In the genomic region with DNA sequence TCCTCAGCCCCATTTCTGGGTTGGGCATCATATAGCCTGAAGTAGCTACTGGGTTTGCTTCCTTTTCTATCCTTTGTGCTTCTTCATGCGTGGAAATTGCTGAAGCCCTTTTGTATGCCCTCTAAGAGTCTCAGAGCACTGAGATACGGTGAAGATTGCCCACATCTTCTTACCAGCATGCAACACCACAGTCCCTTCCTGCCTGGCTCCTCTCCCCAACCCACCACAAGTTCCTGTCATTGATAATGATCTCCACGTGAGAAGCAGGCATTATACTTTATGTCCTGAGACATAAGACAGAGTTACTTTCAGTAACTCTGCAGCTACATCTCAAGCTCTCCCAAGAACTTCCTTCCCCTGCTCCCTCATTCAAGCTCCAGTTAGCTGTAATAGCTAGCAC, we compare ENCODE assay signal across 28 cellular contexts. TPM values are rescaled to one million over a fixed set of nuclear protein-coding genes. Genes with fewer than 3 reads are reported as not detected.
DNase-seq lines count a peak whose midpoint lies in the region; ATAC-seq and TF ChIP-seq lines count a peak whose summit lies in the region.
"Had no signal": no experiment of that assay in that cellular context is flagged by ENCODE, and none has a peak within 500 bp of the region (broad histone marks: within the 10 kb centered on the region; RNA-seq: fewer than 3 reads in every experiment).

No MANE protein-coding gene starts in this region.

- H3K36me3 ChIP-seq in BLaER1 treated with 17β-estradiol and CSF1 and Interleukin-3, amounts not matched to agents 10 nM and 100 nM: no peaks in the 10 kb centered on the region
- H3K36me3 ChIP-seq in SJSA1 (no peaks in the 10 kb centered on the region), gastroesophageal sphincter (no peaks in the 10 kb centered on the region)
- H3K36me3 ChIP-seq: SJCRH30, tibial nerve had no signal

- peak overlapping the region in 10 of 11 experiments; percentile 3 to 54 (median 26); a peak in 11 of 22 replicates for H3K4me2 ChIP-seq in BLaER1 treated with 17β-estradiol and CSF1 and Interleukin-3, amounts not matched to agents 10 nM and 100 nM
- H3K4me2 ChIP-seq: GM23338 had no signal

- TF ChIP-seq POLR2A in gastroesophageal sphincter (IDR thresholded peaks at IDR 0.05): no peak

- H3K9me3 ChIP-seq in BLaER1 treated with 17β-estradiol and CSF1 and Interleukin-3, amounts not matched to agents 10 nM and 100 nM (replicated peaks in 1 of 11): peaks cover 15 to 22% (median 20%) of the 10 kb centered on the region in 11 experiments; a peak in 20 of 22 replicates
- H3K9me3 ChIP-seq in SJSA1 (replicated peaks) (no peaks in the 10 kb centered on the region; the same call in 1 of the 2 replicates), gastroesophageal sphincter (peaks cover 0 to 1% (median 0%) of the 10 kb centered on the region in 3 donors)
- H3K9me3 ChIP-seq: SJCRH30 had no signal

- TF ChIP-seq EP300 in gastroesophageal sphincter (IDR thresholded peaks at IDR 0.05): no peak

- H3K4me3 ChIP-seq in BLaER1 treated with 17β-estradiol and CSF1 and Interleukin-3, amounts not matched to agents 10 nM and 100 nM: no peak overlapping the region
- H3K4me3 ChIP-seq in SJSA1: no peak overlapping the region
- H3K4me3 ChIP-seq in gastroesophageal sphincter: no peak overlapping the region
- H3K4me3 ChIP-seq: GM23338, SJCRH30, tibial nerve had no signal

- no peaks in the 10 kb centered on the region for H4K20me1 ChIP-seq in BLaER1 treated with 17β-estradiol and CSF1 and Interleukin-3, amounts not matched to agents 10 nM and 100 nM

- no peaks in the 10 kb centered on the region for H3K27me3 ChIP-seq in BLaER1 treated with 17β-estradiol and CSF1 and Interleukin-3, amounts not matched to agents 10 nM and 100 nM
- H3K27me3 ChIP-seq in SJSA1 (replicated peaks) (no peaks in the 10 kb centered on the region), gastroesophageal sphincter (no peaks in the 10 kb centered on the region)
- H3K27me3 ChIP-seq: tibial nerve had no signal

- 66 to 87% methylated on average over 2 to 3 of the region's 3 CpGs for WGBS in gastroesophageal sphincter (ENCODE audit: low coverage in 1 of 2), 2 donors

- no peak overlapping the region for H3K27ac ChIP-seq in BLaER1 treated with 17β-estradiol and CSF1 and Interleukin-3, amounts not matched to agents 10 nM and 100 nM
- H3K27ac ChIP-seq in SJSA1: peak overlapping the region; percentile 50
- H3K27ac ChIP-seq in gastroesophageal sphincter: no peak overlapping the region
- H3K27ac ChIP-seq: SJCRH30, tibial nerve had no signal

- no peak overlapping the region for H3K9ac ChIP-seq in BLaER1 treated with 17β-estradiol and CSF1 and Interleukin-3, amounts not matched to agents 10 nM and 100 nM

- TF ChIP-seq CTCF in HFFc6 (IDR thresholded peaks at IDR 0.05): no peak
- TF ChIP-seq CTCF in gastroesophageal sphincter (IDR thresholded peaks at IDR 0.05): no peak

- peaks cover 19% of the 10 kb centered on the region for H3K36me3 Mint-ChIP-seq in HFFc6 (ENCODE audit: low read depth)
- H3K36me3 Mint-ChIP-seq in immature natural killer cell: no peaks in the 10 kb centered on the region
- H3K36me3 Mint-ChIP-seq: activated naive CD4-positive, alpha-beta T cell treated with anti-CD3 and anti-CD28 coated beads, Interleukin-2, amount 50 U/mL, for 72 hours; naive thymus-derived CD8-positive, alpha-beta T cell had no signal

- ATAC-seq in GM18909 (IDR thresholded peaks at IDR 0.05; ENCODE audit: poor library complexity, unreplicated experiment) (no peak), gastroesophageal sphincter (no peak)
- ATAC-seq: activated naive CD4-positive, alpha-beta T cell treated with anti-CD3 and anti-CD28 coated beads, Interleukin-2, amount 50 U/mL, for 72 hours; activated T-helper 17 cell treated with anti-CD3 and anti-CD28 coated beads, Interleukin-2, amount 50 U/mL, for 72 hours; GM23338; HepG2; naive thymus-derived CD8-positive, alpha-beta T cell; Panc1 had no signal

- DNase-seq in HFFc6: no peak
- no peak for DNase-seq in SJSA1 (ENCODE audit: low read depth in 1 of 2, low spot score in 2 of 2)
- peak; percentile 7 to 18 (median 11) for DNase-seq in immature natural killer cell
- DNase-seq in DMS79 treated with DMSO at 0.1 percent for 48 hours (lab: John Stamatoyannopoulos, UW): no peak
- DNase-seq: activated CD4-positive, alpha-beta memory T cell treated with anti-CD3 and anti-CD28 coated beads, Interleukin-2, amount 10 ng/mL, durations not matched to agents 7 days and 5 days; activated CD4-positive, alpha-beta T cell treated with anti-CD3 and anti-CD28 coated beads for 1 hour; aorta; C1 segment of cervical spinal cord; central memory CD4-positive, alpha-beta T cell; islet precursor cell; naive thymus-derived CD8-positive, alpha-beta T cell; NCI-H1105 treated with DMSO at 0.1 percent for 48 hours; NCI-H2029 treated with DMSO at 0.1 percent for 48 hours; NCI-H2227 treated with DMSO at 0.1 percent for 48 hours; NCI-H526 treated with DMSO at 0.1 percent for 48 hours; occipital lobe; SJCRH30 had no signal

- peaks cover 0 to 9% (median 7%) of the 10 kb centered on the region in 10 experiments; a peak in 13 of 20 replicates for H3K4me1 ChIP-seq in BLaER1 treated with 17β-estradiol and CSF1 and Interleukin-3, amounts not matched to agents 10 nM and 100 nM
- peaks cover 41% of the 10 kb centered on the region for H3K4me1 ChIP-seq in SJSA1 (replicated peaks)
- peaks cover 0 to 8% (median 0%) of the 10 kb centered on the region in 3 donors for H3K4me1 ChIP-seq in gastroesophageal sphincter
- H3K4me1 ChIP-seq: SJCRH30, tibial nerve had no signal

- H3K4me1 Mint-ChIP-seq in HFFc6 (ENCODE audit: low read depth) (peaks cover 86% of the 10 kb centered on the region), immature natural killer cell (peaks cover 9 to 11% of the 10 kb centered on the region in 2 donors)
- H3K4me1 Mint-ChIP-seq: activated CD4-positive, alpha-beta memory T cell treated with anti-CD3 and anti-CD28 coated beads, Interleukin-2, amount 10 ng/mL, durations not matched to agents 7 days and 5 days; activated T-helper 17 cell treated with anti-CD3 and anti-CD28 coated beads, Interleukin-2, amount 50 U/mL, for 72 hours had no signal

- H3K4me3 Mint-ChIP-seq in HFFc6 (peak overlapping the region; percentile 77), immature natural killer cell (peak overlapping the region in 4 of 5 donors; percentile 10 to 58 (median 31))
- H3K4me3 Mint-ChIP-seq: activated CD4-positive, alpha-beta memory T cell treated with anti-CD3 and anti-CD28 coated beads, Interleukin-2, amount 10 ng/mL, durations not matched to agents 7 days and 5 days; activated T-helper 17 cell treated with anti-CD3 and anti-CD28 coated beads, Interleukin-2, amount 50 U/mL, for 72 hours; dendritic cell treated with granulocyte-macrophage colony-stimulating factor and Interleukin-4, amounts not matched to agents 40 ng/mL and 50 ng/mL, for 4 days; GM23338; naive thymus-derived CD8-positive, alpha-beta T cell; T-helper 1 cell treated with Interleukin-12 subunit alpha and Interleukin-12 subunit beta and Interleukin-4 antibody, amounts not matched to agents 30 μg/mL and 1 μg/mL, for 36 hours had no signal

- peaks cover 2% of the 10 kb centered on the region; the same call in 1 of the 2 replicates for H3K27me3 Mint-ChIP-seq in HFFc6 (ENCODE audit: insufficient read depth)
- peaks cover 0 to 2% (median 0%) of the 10 kb centered on the region in 3 donors for H3K27me3 Mint-ChIP-seq in immature natural killer cell (ENCODE audit: low read depth in 3 of 3)
- H3K27me3 Mint-ChIP-seq: activated CD4-positive, alpha-beta memory T cell treated with anti-CD3 and anti-CD28 coated beads, Interleukin-2, amount 10 ng/mL, durations not matched to agents 7 days and 5 days; dendritic cell treated with granulocyte-macrophage colony-stimulating factor and Interleukin-4, amounts not matched to agents 40 ng/mL and 50 ng/mL, for 4 days had no signal

- peak overlapping the region; percentile 90 for H3K27ac Mint-ChIP-seq in HFFc6
- no peak overlapping the region for H3K27ac Mint-ChIP-seq in immature natural killer cell
- H3K27ac Mint-ChIP-seq: activated CD4-positive, alpha-beta memory T cell treated with anti-CD3 and anti-CD28 coated beads, Interleukin-2, amount 10 ng/mL, durations not matched to agents 7 days and 5 days; activated naive CD4-positive, alpha-beta T cell treated with anti-CD3 and anti-CD28 coated beads, Interleukin-2, amount 50 U/mL, for 72 hours; activated T-helper 17 cell treated with anti-CD3 and anti-CD28 coated beads, Interleukin-2, amount 50 U/mL, for 72 hours; dendritic cell treated with granulocyte-macrophage colony-stimulating factor and Interleukin-4, amounts not matched to agents 40 ng/mL and 50 ng/mL, for 4 days; GM23338; naive thymus-derived CD8-positive, alpha-beta T cell; T-helper 1 cell treated with Interleukin-12 subunit alpha and Interleukin-12 subunit beta and Interleukin-4 antibody, amounts not matched to agents 30 μg/mL and 1 μg/mL, for 36 hours had no signal

- H3K9me3 Mint-ChIP-seq in HFFc6: peaks cover under 1% of the 10 kb centered on the region; the same call in 1 of the 2 replicates
- peaks cover 0 to 11% (median 3%) of the 10 kb centered on the region in 6 donors for H3K9me3 Mint-ChIP-seq in immature natural killer cell

RNA-seq across cellular contexts. Expression of a gene that starts 15.8 kb away (rescaled TPM):
- 10 to 100 TPM; 71.8 to 95.7 (median 79.1) TPM for total RNA-seq in HFFc6 (2021; fragmentation: NEBNext Ultra II Directional; extraction: Animal tissue kit (Norgen Biotek cat#: 25700))
- total RNA-seq in SJSA1 (2014; rRNA removed; shearing (Covaris generic)): 4.0 and 9.3 TPM in 2 replicates
- polyA plus RNA-seq in immature natural killer cell: not detected
- total RNA-seq in gastroesophageal sphincter: 100 to 1,000 TPM in 1 of 4 donors, 10 to 100 TPM in 3; 21.9 to 109 (median 59.1) TPM
- total RNA-seq: activated CD4-positive, alpha-beta memory T cell treated with anti-CD3 and anti-CD28 coated beads, Interleukin-2, amount 10 ng/mL, durations not matched to agents 7 days and 5 days; activated naive CD4-positive, alpha-beta T cell treated with anti-CD3 and anti-CD28 coated beads, Interleukin-2, amount 50 U/mL, for 72 hours; activated T-helper 17 cell treated with anti-CD3 and anti-CD28 coated beads, Interleukin-2, amount 50 U/mL, for 72 hours; HepG2; naive thymus-derived CD8-positive, alpha-beta T cell had no signal

Comparison
In these comparisons a context has a peak if more than half of its experiments do, and no peak if none do; other contexts are left out.
1. DNase-seq: peak in immature natural killer cell (3 of 3); none in HFFc6 (single experiment), SJSA1 (0 of 2) and DMS79 treated with DMSO at 0.1 percent for 48 hours (single experiment).